ENCODE assay signal across 21 cellular contexts in the genomic region with DNA sequence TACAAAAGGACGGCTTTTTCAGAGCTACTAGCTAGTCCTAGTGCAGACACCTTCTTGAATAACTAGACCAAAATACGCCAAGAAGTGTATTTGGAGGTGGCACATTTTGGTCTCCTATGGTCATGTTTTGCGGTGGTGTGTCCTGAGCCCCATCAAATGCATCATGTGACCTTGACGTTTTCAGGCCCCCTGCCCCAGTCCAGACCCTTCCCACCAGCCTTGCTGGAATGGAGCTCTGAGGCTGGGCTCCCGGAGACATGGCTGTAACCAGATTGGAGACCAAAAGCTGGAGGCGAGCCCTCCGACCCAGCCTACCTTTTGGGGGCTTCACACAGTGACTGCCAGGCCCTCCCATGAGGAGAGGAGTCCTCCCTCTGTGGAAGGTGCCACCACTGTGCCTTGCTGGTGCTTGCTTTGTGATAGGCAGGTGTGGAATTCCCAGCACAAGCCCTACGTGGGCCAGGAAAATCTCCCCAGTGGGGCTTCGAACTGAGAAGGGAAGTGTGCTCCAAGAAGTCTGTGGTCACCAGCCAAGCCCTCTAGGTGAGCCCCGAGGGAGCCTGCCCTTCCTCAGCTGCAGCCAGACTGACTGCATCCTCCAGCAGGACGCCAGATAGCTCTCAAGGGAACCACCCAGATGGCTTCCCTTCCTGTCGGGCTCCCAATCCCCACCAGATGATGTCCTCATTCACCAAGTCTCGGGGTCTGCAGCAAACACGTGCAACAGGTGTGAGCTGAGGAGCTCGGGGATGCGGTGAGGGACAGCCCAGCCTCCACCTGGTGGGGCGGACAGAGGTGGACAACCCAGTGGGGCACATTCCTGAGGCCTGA.
DNase-seq lines count a peak whose midpoint lies in the region; ATAC-seq, FAIRE-seq and TF ChIP-seq lines count a peak whose summit lies in the region.
"Had no signal": no experiment of that assay in that cellular context is flagged by ENCODE, and none has a peak within 500 bp of the region (broad histone marks: within the 10 kb centered on the region; RNA-seq: fewer than 3 reads in every experiment).

No MANE protein-coding gene starts in this region.

- H2AFZ ChIP-seq in HCT116 (ENCODE audit: low read depth, low read length, poor library complexity, severe bottlenecking), result peak overlapping the region; percentile 8
- no peak overlapping the region for H2AFZ ChIP-seq in neuronal stem cell (ENCODE audit: low read length)

- H3K9me3 Mint-ChIP-seq in MCF 10A (ENCODE audit: unreplicated experiment), result no peaks in the 10 kb centered on the region
- H3K9me3 Mint-ChIP-seq in CD4-positive, alpha-beta T cell, result no peaks in the 10 kb centered on the region
- no peaks in the 10 kb centered on the region for H3K9me3 Mint-ChIP-seq in T-cell
- H3K9me3 Mint-ChIP-seq: activated naive CD8-positive, alpha-beta T cell treated with anti-CD3 and anti-CD28 coated beads, Interleukin-2, amount 10 ng/mL, durations not matched to agents 7 days and 5 days; activated T-helper 17 cell treated with anti-CD3 and anti-CD28 coated beads, Interleukin-2, amount 50 U/mL, for 72 hours; nephron progenitor cell; stimulated activated memory B cell treated with anti-CD40 and anti-IgM and Interleukin-4, amounts not matched to agents 10 μg/mL and 1 μg/mL and 100 μg/mL, for 72 hours had no signal

- no peak overlapping the region for H4K8ac ChIP-seq in neuronal stem cell (ENCODE audit: low read depth, low read length)

- no peak for TF ChIP-seq POLR2A in HCT116 (IDR thresholded peaks at IDR 0.05; ENCODE audit: borderline replicate concordance, extremely low read depth, insufficient read depth, insufficient read length)

- peak overlapping the region; percentile 23 for H3K14ac ChIP-seq in neuronal stem cell (ENCODE audit: low read length)

- TF ChIP-seq RAD21 in HCT116 (IDR thresholded peaks at IDR 0.05; ENCODE audit: low read depth), result no peak

- no peaks in the 10 kb centered on the region for H3K9me2 ChIP-seq in HCT116 (ENCODE audit: insufficient read depth)

- peak overlapping the region; percentile 68; the same call in 1 of the 2 replicates for H3K4me2 ChIP-seq in HCT116 (ENCODE audit: low read length)
- no peak overlapping the region for H3K4me2 ChIP-seq in neuronal stem cell (ENCODE audit: insufficient read depth, low read length, poor library complexity, severe bottlenecking)

- no peaks in the 10 kb centered on the region for H3K27me3 Mint-ChIP-seq in MCF 10A (ENCODE audit: insufficient read depth, unreplicated experiment)
- no peaks in the 10 kb centered on the region for H3K27me3 Mint-ChIP-seq in CD4-positive, alpha-beta T cell
- H3K27me3 Mint-ChIP-seq in T-cell, result peaks cover 2 to 9% of the 10 kb centered on the region in 2 donors

- no CpG with 5 or more reads among the region's 17 CpGs for WGBS in neuronal stem cell (ENCODE audit: extremely low coverage in 2 of 2, insufficient read length in 2 of 2, insufficient replicate concordance in 1 of 2), 2 donors

- H3K79me1 ChIP-seq in neuronal stem cell (ENCODE audit: low read depth, low read length), result no peaks in the 10 kb centered on the region

- peak overlapping the region; percentile 45 for H3K18ac ChIP-seq in neuronal stem cell (ENCODE audit: low read length)

- no peak for ATAC-seq in HCT116
- no peak for ATAC-seq in CD4-positive, alpha-beta T cell (ENCODE audit: poor library complexity)
- no peak for ATAC-seq in T-cell (replicated peaks in 1 of 4)
- ATAC-seq: activated T-helper 17 cell treated with anti-CD3 and anti-CD28 coated beads, Interleukin-2, amount 50 U/mL, for 72 hours; body of pancreas; stimulated activated memory B cell treated with anti-CD40 and anti-IgM and Interleukin-4, amounts not matched to agents 10 μg/mL and 1 μg/mL and 100 μg/mL, for 72 hours had no signal

- H3K4ac ChIP-seq in neuronal stem cell (ENCODE audit: low read length), result no peak overlapping the region

- H3K4me1 Mint-ChIP-seq in MCF 10A (ENCODE audit: insufficient read depth, unreplicated experiment) (peaks cover 34% of the 10 kb centered on the region), T-cell (no peaks in the 10 kb centered on the region)
- H3K4me1 Mint-ChIP-seq in CD4-positive, alpha-beta T cell (ENCODE audit: low read depth), result no peaks in the 10 kb centered on the region
- H3K4me1 Mint-ChIP-seq: activated naive CD8-positive, alpha-beta T cell treated with anti-CD3 and anti-CD28 coated beads, Interleukin-2, amount 10 ng/mL, durations not matched to agents 7 days and 5 days; activated T-helper 17 cell treated with anti-CD3 and anti-CD28 coated beads, Interleukin-2, amount 50 U/mL, for 72 hours; stimulated activated memory B cell treated with anti-CD40 and anti-IgM and Interleukin-4, amounts not matched to agents 10 μg/mL and 1 μg/mL and 100 μg/mL, for 72 hours had no signal

- H4K91ac ChIP-seq in neuronal stem cell (ENCODE audit: low read depth, low read length, poor library complexity), result no peak overlapping the region

- no peak overlapping the region for H2BK120ac ChIP-seq in neuronal stem cell (ENCODE audit: low read depth, low read length)

- H3K79me2 ChIP-seq in HCT116 (ENCODE audit: insufficient read depth, low read length), result no peaks in the 10 kb centered on the region

- H3K4me1 ChIP-seq in HCT116 (ENCODE audit: control insufficient read depth in 1 of 2, insufficient read depth in 2 of 2, low read length in 2 of 2), result peaks cover 51 to 98% of the 10 kb centered on the region in 2 experiments
- peaks cover 0 to 4% of the 10 kb centered on the region in 2 donors for H3K4me1 ChIP-seq in neuronal stem cell (ENCODE audit: control insufficient read depth in 2 of 2, insufficient read depth in 1 of 2, low read depth in 1 of 2, low read length in 2 of 2)

- H3K36me3 Mint-ChIP-seq in MCF 10A (ENCODE audit: insufficient read depth, unreplicated experiment) (peaks cover under 1% of the 10 kb centered on the region), T-cell (no peaks in the 10 kb centered on the region)
- H3K36me3 Mint-ChIP-seq in CD4-positive, alpha-beta T cell (ENCODE audit: low read depth), result no peaks in the 10 kb centered on the region
- H3K36me3 Mint-ChIP-seq: activated naive CD8-positive, alpha-beta T cell treated with anti-CD3 and anti-CD28 coated beads, Interleukin-2, amount 10 ng/mL, durations not matched to agents 7 days and 5 days; stimulated activated memory B cell treated with anti-CD40 and anti-IgM and Interleukin-4, amounts not matched to agents 10 μg/mL and 1 μg/mL and 100 μg/mL, for 72 hours had no signal

- BruUV-seq in HCT116 (replicated peaks; lab: Mats Ljungman, UMichigan) (no TSS peak), MCF 10A (replicated peaks; lab: Mats Ljungman, UMichigan) (no TSS peak)

- intact Hi-C loops in HCT116 (cut with micrococcal nuclease), result no loop called here
- intact Hi-C loops in MCF 10A (cut with micrococcal nuclease), result no loop called here
- intact Hi-C loops in CD4-positive, alpha-beta T cell (cut with DNase I, micrococcal nuclease), result no loop called here

- no peak overlapping the region for H2BK5ac ChIP-seq in neuronal stem cell (ENCODE audit: low read length)

- no peak overlapping the region for H3K23ac ChIP-seq in neuronal stem cell (ENCODE audit: low read depth, low read length, poor library complexity)

- H2BK12ac ChIP-seq in neuronal stem cell (ENCODE audit: low read length), result no peak overlapping the region

- H3K4me3 Mint-ChIP-seq in MCF 10A (ENCODE audit: unreplicated experiment), result no peak overlapping the region
- H3K4me3 Mint-ChIP-seq in CD4-positive, alpha-beta T cell, result no peak overlapping the region
- H3K4me3 Mint-ChIP-seq in T-cell, result no peak overlapping the region
- H3K4me3 Mint-ChIP-seq: activated naive CD8-positive, alpha-beta T cell treated with anti-CD3 and anti-CD28 coated beads, Interleukin-2, amount 10 ng/mL, durations not matched to agents 7 days and 5 days; activated T-helper 17 cell treated with anti-CD3 and anti-CD28 coated beads, Interleukin-2, amount 50 U/mL, for 72 hours; nephron progenitor cell; stimulated activated memory B cell treated with anti-CD40 and anti-IgM and Interleukin-4, amounts not matched to agents 10 μg/mL and 1 μg/mL and 100 μg/mL, for 72 hours had no signal

- DNase-seq in D721Med (ENCODE audit: insufficient read length, low spot score) (no peak), HCT116 (ENCODE audit: low read depth, low spot score) (no peak), MCF 10A (ENCODE audit: unreplicated experiment) (no peak), neuronal stem cell (ENCODE audit: low spot score) (no peak), T-cell (no peak), NAMALWA (ENCODE audit: low spot score) (no peak)
- no peak for DNase-seq in CD4-positive, alpha-beta T cell
- DNase-seq: activated naive CD8-positive, alpha-beta T cell treated with anti-CD3 and anti-CD28 coated beads, Interleukin-2, amount 10 ng/mL, durations not matched to agents 7 days and 5 days; Calu3; glutamatergic neuron; GOT3; KBM-7; NCI-H2029; nephron progenitor cell; Right ventricle myocardium superior; thyroid gland had no signal

- peak overlapping the region; percentile 8 for H2AK5ac ChIP-seq in neuronal stem cell (ENCODE audit: low read depth, low read length)

- no peak overlapping the region for H2BK15ac ChIP-seq in neuronal stem cell (ENCODE audit: low read length)

- no peaks in the 10 kb centered on the region for H3K9me3 ChIP-seq in HCT116 (ENCODE audit: control insufficient read depth in 1 of 2, insufficient read depth in 1 of 2, low read depth in 1 of 2, low read length in 2 of 2)
- H3K9me3 ChIP-seq in neuronal stem cell (replicated peaks in 1 of 2; ENCODE audit: control insufficient read depth in 2 of 2, insufficient read depth in 1 of 2, low read depth in 1 of 2, low read length in 2 of 2), result no peaks in the 10 kb centered on the region
- no peaks in the 10 kb centered on the region for H3K9me3 ChIP-seq in CD4-positive, alpha-beta T cell (ENCODE audit: control insufficient read depth, low read length)
- H3K9me3 ChIP-seq: body of pancreas, prostate gland, thyroid gland had no signal

- H3K27ac ChIP-seq in HCT116 (ENCODE audit: low read depth, low read length) (peak overlapping the region; percentile 94), neuronal stem cell (replicated peaks; ENCODE audit: low read length) (no peak overlapping the region)
- H3K27ac ChIP-seq in CD4-positive, alpha-beta T cell (ENCODE audit: low read depth, low read length), result no peak overlapping the region
- H3K27ac ChIP-seq: body of pancreas, prostate gland, thyroid gland had no signal

- POLR2A ChIA-PET in HCT116 (lab: Charles Lee), result no interaction called here
- POLR2A ChIA-PET in MCF 10A (lab: Yijun Ruan, JAX), result no interaction called here
- POLR2A ChIA-PET in CD4-positive, alpha-beta T cell (lab: Charles Lee), result no interaction called here
- POLR2A ChIA-PET in T-cell (lab: Charles Lee), result no interaction called here

- RAD21 ChIA-PET in HCT116 (lab: Charles Lee; ENCODE audit: low non-redundant PET in 1 of 2, low total read pairs in 2 of 2, uncharacterized antibody in 2 of 2, unreplicated experiment in 2 of 2), result interaction anchor here in 1 of 2 experiments (1.2 kb wide), 1 partner anchor 56 kb away, joined by 3 read pairs; no protein-coding TSS in a partner anchor

- CTCF ChIA-PET in HCT116 (lab: Charles Lee), result interaction anchor here (0.8 to 1.2 kb wide), 3 partner anchors 8 to 145 kb away, joined by 3 read pairs; no protein-coding TSS in a partner anchor
- CTCF ChIA-PET in MCF 10A (lab: Yijun Ruan, JAX), result interaction anchor here (0.7 to 1.2 kb wide), 4 partner anchors 10 to 480 kb away, joined by 3 to 4 read pairs (median 3); no protein-coding TSS in a partner anchor
- CTCF ChIA-PET in CD4-positive, alpha-beta T cell (lab: Charles Lee), result no interaction called here
- CTCF ChIA-PET in T-cell (lab: Charles Lee), result no interaction called here

- H3K27ac Mint-ChIP-seq in MCF 10A (ENCODE audit: low read depth, unreplicated experiment) (peak overlapping the region; percentile 96), T-cell (no peak overlapping the region)
- no peak overlapping the region for H3K27ac Mint-ChIP-seq in CD4-positive, alpha-beta T cell
- H3K27ac Mint-ChIP-seq: activated T-helper 17 cell treated with anti-CD3 and anti-CD28 coated beads, Interleukin-2, amount 50 U/mL, for 72 hours; nephron progenitor cell; stimulated activated memory B cell treated with anti-CD40 and anti-IgM and Interleukin-4, amounts not matched to agents 10 μg/mL and 1 μg/mL and 100 μg/mL, for 72 hours had no signal

- H3K4me3 ChIP-seq in HCT116 (replicated peaks in 1 of 2; ENCODE audit: low read depth in 1 of 2, low read length in 2 of 2) (no peak overlapping the region), neuronal stem cell (ENCODE audit: low read length in 2 of 2) (no peak overlapping the region)
- H3K4me3 ChIP-seq: body of pancreas, prostate gland, thyroid gland had no signal

- H3K27me3 ChIP-seq in HCT116 (ENCODE audit: insufficient read depth, low read length) (no peaks in the 10 kb centered on the region), neuronal stem cell (ENCODE audit: control insufficient read depth in 3 of 3, insufficient read depth in 3 of 3, low read depth in 1 of 3, low read length in 3 of 3) (peaks cover 0 to 3% (median 0%) of the 10 kb centered on the region in 3 experiments)
- peaks cover 4% of the 10 kb centered on the region for H3K27me3 ChIP-seq in CD4-positive, alpha-beta T cell (ENCODE audit: control insufficient read depth, insufficient read depth, low read length)
- H3K27me3 ChIP-seq: body of pancreas, thyroid gland had no signal

- no peaks in the 10 kb centered on the region for H4K20me1 ChIP-seq in HCT116 (ENCODE audit: insufficient read depth)

- H3K9ac ChIP-seq in HCT116 (ENCODE audit: low read length) (peak overlapping the region; percentile 65), neuronal stem cell (ENCODE audit: low read depth, low read length, poor library complexity) (no peak overlapping the region)

- TF ChIP-seq CTCF in D721Med (IDR thresholded peaks at IDR 0.05; ENCODE audit: insufficient read depth, missing control alignments) (peak; percentile 5), HCT116 (IDR thresholded peaks at IDR 0.05 in 2 of 3, conservative IDR thresholded peaks at IDR 0.05 in 1 of 3; ENCODE audit: borderline replicate concordance in 1 of 3, insufficient read depth in 1 of 3, low read depth in 2 of 3, low read length in 2 of 3) (no peak), MCF 10A (IDR thresholded peaks at IDR 0.05; ENCODE audit: unreplicated experiment) (no peak)
- no peak for TF ChIP-seq CTCF in CD4-positive, alpha-beta T cell (IDR thresholded peaks at IDR 0.05)

- FAIRE-seq in D721Med (lab: Jason Lieb, UNC), result no peak
- FAIRE-seq: TTC549 had no signal

- H3K36me3 ChIP-seq in HCT116 (ENCODE audit: control insufficient read depth in 1 of 2, insufficient read depth in 2 of 2, low read length in 2 of 2) (no peaks in the 10 kb centered on the region), neuronal stem cell (replicated peaks in 1 of 2; ENCODE audit: control insufficient read depth in 2 of 2, insufficient read depth in 2 of 2, low read length in 2 of 2) (no peaks in the 10 kb centered on the region)
- H3K36me3 ChIP-seq: prostate gland, thyroid gland had no signal

Comparison
In these comparisons a context has a peak if more than half of its experiments do, and no peak if none do; other contexts are left out.
1. CTCF ChIA-PET loops: an anchor here in HCT116 (0.8 to 1.2 kb wide) and MCF 10A (0.7 to 1.2 kb wide); none called in CD4-positive, alpha-beta T cell and T-cell.